ENCODE assay signal across 12 cellular contexts in genomic region chr11:119369035-119369925, GRCh38. TPM values are rescaled to one million over a fixed set of nuclear protein-coding genes. Genes with fewer than 3 reads are reported as not detected.
DNase-seq lines count a peak whose midpoint lies in the region; ATAC-seq and TF ChIP-seq lines count a peak whose summit lies in the region.
"Had no signal": no experiment of that assay in that cellular context is flagged by ENCODE, and none has a peak within 500 bp of the region (broad histone marks: within the 10 kb centered on the region; RNA-seq: fewer than 3 reads in every experiment).

No MANE protein-coding gene starts in this region.

- CTCF ChIA-PET in A673 (lab: Charles Lee), result interaction anchor here (0.6 to 1.8 kb wide), 4 partner anchors 13 to 1094 kb away, joined by 3 to 7 read pairs (median 5); no protein-coding TSS in a partner anchor

- TF ChIP-seq CTCF in A673 (conservative IDR thresholded peaks at IDR 0.05; ENCODE audit: low read depth, low read length) (no peak), nephron (IDR thresholded peaks at IDR 0.05; ENCODE audit: unreplicated experiment in 3 of 3) (no peak)

- ATAC-seq in HG03521 (IDR thresholded peaks at IDR 0.05; ENCODE audit: unreplicated experiment), result no peak
- no peak for ATAC-seq in T-helper 17 cell
- no peak for ATAC-seq in GM21723 (IDR thresholded peaks at IDR 0.05; ENCODE audit: unreplicated experiment)

- H3K4me1 Mint-ChIP-seq in nephron (peaks cover 86% of the 10 kb centered on the region), T-helper 17 cell (peaks cover 16% of the 10 kb centered on the region)

- H3K27ac Mint-ChIP-seq in nephron (peak overlapping the region; percentile 73 to 92 (median 91)), T-helper 17 cell (no peak overlapping the region)

- POLR2A ChIA-PET in A673 (lab: Charles Lee; ENCODE audit: low non-redundant PET), result no interaction called here

- no peaks in the 10 kb centered on the region for H3K27me3 ChIP-seq in A673 (replicated peaks; ENCODE audit: insufficient read depth, low read depth, low read length, poor library complexity)

- DNase-seq in A673 (ENCODE audit: low spot score), result no peak
- peak; percentile 66 for DNase-seq in NCI-H82 (lab: John Stamatoyannopoulos, UW)
- DNase-seq in fibroblast of peridontal ligament (ENCODE audit: extremely low read depth), result peak; percentile 45
- no peak for DNase-seq in 8988T
- no peak for DNase-seq in T-helper 17 cell
- DNase-seq: cerebellar nuclear complex, NCI-H510A had no signal

- no peaks in the 10 kb centered on the region for H3K36me3 ChIP-seq in A673 (ENCODE audit: insufficient read depth, low read length, poor library complexity, severe bottlenecking)

- intact Hi-C loops in A673 (cut with micrococcal nuclease; ENCODE audit: unreplicated experiment), result no loop called here

- peak overlapping the region; percentile 65 for H3K27ac ChIP-seq in A673 (ENCODE audit: low read depth, low read length, poor library complexity, severe bottlenecking)

- H3K36me3 Mint-ChIP-seq in nephron (ENCODE audit: low read depth), result peaks cover 3% of the 10 kb centered on the region
- H3K36me3 Mint-ChIP-seq in T-helper 17 cell (ENCODE audit: low read depth), result no peaks in the 10 kb centered on the region
- H3K36me3 Mint-ChIP-seq: IgD-negative memory B cell had no signal

- H3K4me3 ChIP-seq in A673 (ENCODE audit: low read depth, low read length, poor library complexity, severe bottlenecking), result peak overlapping the region; percentile 19

- no TSS peak for BruUV-seq in A673 (replicated peaks; lab: Mats Ljungman, UMichigan)

- H3K4me1 ChIP-seq in A673 (ENCODE audit: insufficient read depth, low read length, poor library complexity, severe bottlenecking), result peaks cover 40% of the 10 kb centered on the region

- H3K4me3 Mint-ChIP-seq in nephron (peak overlapping the region; percentile 13 to 57 (median 30)), T-helper 17 cell (no peak overlapping the region)
- H3K4me3 Mint-ChIP-seq: IgD-negative memory B cell, neural crest cell had no signal

- H3K9me3 ChIP-seq in A673 (ENCODE audit: low read depth, low read length, poor library complexity, severe bottlenecking) (no peaks in the 10 kb centered on the region), T-helper 17 cell (ENCODE audit: control insufficient read depth, low read length, poor library complexity, severe bottlenecking) (no peaks in the 10 kb centered on the region)

- H3K27me3 Mint-ChIP-seq in nephron (ENCODE audit: low read depth) (peaks cover 32% of the 10 kb centered on the region), T-helper 17 cell (peaks cover 64% of the 10 kb centered on the region)

- no peaks in the 10 kb centered on the region for H3K9me3 Mint-ChIP-seq in nephron
- H3K9me3 Mint-ChIP-seq: neural crest cell had no signal

RNA-seq across cellular contexts. Expression of gene USP2, which starts 12.2 kb away (rescaled TPM):
- total RNA-seq in A673 (2021) (4.8 and 6.2 TPM in 2 replicates), T-helper 17 cell (1 to 10 TPM; 1.7 to 5.2 TPM)

RNA-seq across cellular contexts. Expression of gene MFRP, which starts 22.8 kb away (rescaled TPM):
- total RNA-seq in A673 (2021) (not detected in 2 replicates), T-helper 17 cell (not detected)
- total RNA-seq: neural crest cell had no signal

RNA-seq across cellular contexts. Expression of gene C1QTNF5, which starts 28.6 kb away (rescaled TPM):
- total RNA-seq in A673 (2021) (0.31 TPM in 1 of 2 replicates, not detected in the other), T-helper 17 cell (not detected)

RNA-seq across cellular contexts. Expression of gene RNF26, which starts 35.0 kb away (rescaled TPM):
- total RNA-seq in A673 (2021), result 81.3 and 89.3 TPM in 2 replicates
- 10 to 100 TPM; 15.3 to 19.0 TPM for total RNA-seq in T-helper 17 cell

RNA-seq across cellular contexts. Expression of gene MCAM, which starts 52.4 kb away (rescaled TPM):
- total RNA-seq in A673 (2021) (14.4 and 20.0 TPM in 2 replicates), T-helper 17 cell (10 to 100 TPM; 25.6 to 54.0 TPM)

Comparison
In these comparisons a context has a peak if more than half of its experiments do, and no peak if none do; other contexts are left out.
1. DNase-seq: peak in NCI-H82 (single experiment) and fibroblast of peridontal ligament (single experiment); none in A673 (single experiment), 8988T (single experiment) and T-helper 17 cell (0 of 3).